ENCODE assay signal across 18 cellular contexts in genomic region chr12:106304797-106305196, GRCh38. TPM values are rescaled to one million over a fixed set of nuclear protein-coding genes. Genes with fewer than 3 reads are reported as not detected.
DNase-seq lines count a peak whose midpoint lies in the region; ATAC-seq and TF ChIP-seq lines count a peak whose summit lies in the region.
"Had no signal": no experiment of that assay in that cellular context is flagged by ENCODE, and none has a peak within 500 bp of the region (broad histone marks: within the 10 kb centered on the region; RNA-seq: fewer than 3 reads in every experiment).

No MANE protein-coding gene starts in this region.

- WGBS in lung, 2 donors = 92 to 93% methylated on average over 6 of the region's 6 CpGs

- H3K36me3 Mint-ChIP-seq in activated naive CD4-positive, alpha-beta T cell treated with anti-CD3 and anti-CD28 coated beads for 36 hours (ENCODE audit: low read depth) = no peaks in the 10 kb centered on the region
- peaks cover 2% of the 10 kb centered on the region for H3K36me3 Mint-ChIP-seq in activated naive CD8-positive, alpha-beta T cell treated with anti-CD3 and anti-CD28 coated beads for 36 hours

- CTCF ChIA-PET in activated naive CD4-positive, alpha-beta T cell treated with anti-CD3 and anti-CD28 coated beads for 36 hours (lab: Charles Lee) = interaction anchor here (0.7 to 2.0 kb wide), 3 partner anchors 11 to 58 kb away, joined by 3 to 7 read pairs (median 4); partner anchors contain the start of gene POLR3B

- H3K27me3 ChIP-seq in lung (ENCODE audit: control insufficient read depth, insufficient read depth) = no peaks in the 10 kb centered on the region

- intact Hi-C loops in activated naive CD4-positive, alpha-beta T cell treated with anti-CD3 and anti-CD28 coated beads for 36 hours (cut with micrococcal nuclease) = loop anchor here (5.0 to 10.0 kb wide), 6 partner anchors 443 to 1620 kb away; partner anchors contain the start of genes APPL2, C12orf75, TMEM263 and WASHC4

- no peaks in the 10 kb centered on the region for H3K27me3 Mint-ChIP-seq in activated naive CD4-positive, alpha-beta T cell treated with anti-CD3 and anti-CD28 coated beads for 36 hours (ENCODE audit: low read depth)
- no peaks in the 10 kb centered on the region for H3K27me3 Mint-ChIP-seq in activated naive CD8-positive, alpha-beta T cell treated with anti-CD3 and anti-CD28 coated beads for 36 hours
- H3K27me3 Mint-ChIP-seq in stimulated activated naive CD8-positive, alpha-beta T cell treated with anti-CD3 and anti-CD28 coated beads, Interleukin-15, amount 100 ng/mL, for 72 hours = no peaks in the 10 kb centered on the region
- H3K27me3 Mint-ChIP-seq: activated CD4-positive, alpha-beta T cell treated with anti-CD3 and anti-CD28 coated beads, Interleukin-2, amount 10 ng/mL, durations not matched to agents 7 days and 5 days had no signal

- no peaks in the 10 kb centered on the region for H3K9me3 ChIP-seq in lung (ENCODE audit: control insufficient read depth in 2 of 2, insufficient read depth in 1 of 2, low read length in 1 of 2)
- H3K9me3 ChIP-seq: thoracic aorta had no signal

- H3K27ac ChIP-seq in lung (ENCODE audit: low read depth in 1 of 2, low read length in 1 of 2) = peak overlapping the region; percentile 15 to 98

- no peak for DNase-seq in activated naive CD4-positive, alpha-beta T cell treated with anti-CD3 and anti-CD28 coated beads for 36 hours
- DNase-seq in activated naive CD4-positive, alpha-beta T cell (lab: John Stamatoyannopoulos, UW) = no peak
- no peak for DNase-seq in activated naive CD8-positive, alpha-beta T cell treated with anti-CD3 and anti-CD28 coated beads for 36 hours
- DNase-seq in lung (ENCODE audit: low spot score) (no peak), NCI-H2227 (lab: John Stamatoyannopoulos, UW; ENCODE audit: unreplicated experiment) (no peak)
- DNase-seq in stimulated activated naive CD8-positive, alpha-beta T cell treated with anti-CD3 and anti-CD28 coated beads, Interleukin-15, amount 100 ng/mL, for 72 hours = no peak
- DNase-seq: ACHN; activated CD4-positive, alpha-beta T cell treated with anti-CD3 and anti-CD28 coated beads, Interleukin-2, amount 10 ng/mL, durations not matched to agents 7 days and 5 days; activated effector memory CD4-positive, alpha-beta T cell treated with anti-CD3 and anti-CD28 coated beads, Interleukin-2, amount 50 U/mL, for 16 hours; DMS153; kidney; NCI-H2029 treated with DMSO at 0.1 percent for 48 hours; NCI-H748 treated with DMSO at 0.1 percent for 48 hours; small intestine had no signal

- H3K27ac Mint-ChIP-seq in activated naive CD4-positive, alpha-beta T cell treated with anti-CD3 and anti-CD28 coated beads for 36 hours = peak overlapping the region; percentile 99
- peak overlapping the region; percentile 88 for H3K27ac Mint-ChIP-seq in activated naive CD8-positive, alpha-beta T cell treated with anti-CD3 and anti-CD28 coated beads for 36 hours
- peak overlapping the region in 1 of 2 donors; percentile 28 for H3K27ac Mint-ChIP-seq in stimulated activated naive CD8-positive, alpha-beta T cell treated with anti-CD3 and anti-CD28 coated beads, Interleukin-15, amount 100 ng/mL, for 72 hours
- H3K27ac Mint-ChIP-seq: T-helper 2 cell treated with Interferon-gamma antibody and Interleukin-4, amounts not matched to agents 5 μg/mL and 100 μg/mL, for 36 hours had no signal

- H3K4me3 Mint-ChIP-seq in activated naive CD4-positive, alpha-beta T cell treated with anti-CD3 and anti-CD28 coated beads for 36 hours = no peak overlapping the region
- no peak overlapping the region for H3K4me3 Mint-ChIP-seq in activated naive CD8-positive, alpha-beta T cell treated with anti-CD3 and anti-CD28 coated beads for 36 hours
- peak overlapping the region; percentile 94 to 99 for H3K4me3 Mint-ChIP-seq in stimulated activated naive CD8-positive, alpha-beta T cell treated with anti-CD3 and anti-CD28 coated beads, Interleukin-15, amount 100 ng/mL, for 72 hours

- no peaks in the 10 kb centered on the region for H3K36me3 ChIP-seq in lung (ENCODE audit: control insufficient read depth in 2 of 2, insufficient read depth in 2 of 2, low read length in 2 of 2)
- H3K36me3 ChIP-seq: thoracic aorta had no signal

- no peaks in the 10 kb centered on the region for H3K9me3 Mint-ChIP-seq in activated naive CD4-positive, alpha-beta T cell treated with anti-CD3 and anti-CD28 coated beads for 36 hours
- H3K9me3 Mint-ChIP-seq in activated naive CD8-positive, alpha-beta T cell treated with anti-CD3 and anti-CD28 coated beads for 36 hours = no peaks in the 10 kb centered on the region
- no peaks in the 10 kb centered on the region for H3K9me3 Mint-ChIP-seq in stimulated activated naive CD8-positive, alpha-beta T cell treated with anti-CD3 and anti-CD28 coated beads, Interleukin-15, amount 100 ng/mL, for 72 hours
- H3K9me3 Mint-ChIP-seq: activated CD4-positive, alpha-beta T cell treated with anti-CD3 and anti-CD28 coated beads, Interleukin-2, amount 10 ng/mL, durations not matched to agents 7 days and 5 days; T-helper 2 cell treated with Interferon-gamma antibody and Interleukin-4, amounts not matched to agents 5 μg/mL and 100 μg/mL, for 36 hours had no signal

- no peak for TF ChIP-seq CTCF in lung (IDR thresholded peaks at IDR 0.05; ENCODE audit: control extremely low read depth, extremely low read depth)

- peaks cover 69% of the 10 kb centered on the region for H3K4me1 Mint-ChIP-seq in activated naive CD4-positive, alpha-beta T cell treated with anti-CD3 and anti-CD28 coated beads for 36 hours (ENCODE audit: low read depth)
- H3K4me1 Mint-ChIP-seq in activated naive CD8-positive, alpha-beta T cell treated with anti-CD3 and anti-CD28 coated beads for 36 hours = peaks cover 72% of the 10 kb centered on the region
- peaks cover 76% of the 10 kb centered on the region for H3K4me1 Mint-ChIP-seq in stimulated activated naive CD8-positive, alpha-beta T cell treated with anti-CD3 and anti-CD28 coated beads, Interleukin-15, amount 100 ng/mL, for 72 hours

- no peak for ATAC-seq in lung (ENCODE audit: insufficient read depth, low FRiP score)
- no peak for ATAC-seq in stimulated activated naive CD8-positive, alpha-beta T cell treated with anti-CD3 and anti-CD28 coated beads, Interleukin-15, amount 100 ng/mL, for 72 hours
- ATAC-seq in GM19351 (IDR thresholded peaks at IDR 0.05; ENCODE audit: unreplicated experiment) = no peak
- no peak for ATAC-seq in HG03025 (IDR thresholded peaks at IDR 0.05; ENCODE audit: low FRiP score, unreplicated experiment)

- peaks cover 5 to 34% of the 10 kb centered on the region in 2 donors for H3K4me1 ChIP-seq in lung (ENCODE audit: control insufficient read depth in 2 of 2, insufficient read depth in 2 of 2, low read length in 2 of 2)

- no peak overlapping the region for H3K4me3 ChIP-seq in lung

RNA-seq across cellular contexts. Expression of gene TCP11L2, which starts 2.3 kb away (rescaled TPM):
- 10 to 100 TPM in 1 of 2 experiments, 1 to 10 TPM in 1; 9.2 to 10.3 TPM for total RNA-seq in activated naive CD4-positive, alpha-beta T cell treated with anti-CD3 and anti-CD28 coated beads for 36 hours
- 1 to 10 TPM; 7.3 to 7.7 TPM for total RNA-seq in activated naive CD8-positive, alpha-beta T cell treated with anti-CD3 and anti-CD28 coated beads for 36 hours
- 10 to 100 TPM; 42.5 to 78.5 TPM for total RNA-seq in lung
- 1 to 10 TPM; 4.9 to 7.1 TPM for polyA plus RNA-seq in lung

RNA-seq across cellular contexts. Expression of gene POLR3B, which starts 52.8 kb away (rescaled TPM):
- 1 to 10 TPM; 6.4 to 6.8 TPM for total RNA-seq in activated naive CD4-positive, alpha-beta T cell treated with anti-CD3 and anti-CD28 coated beads for 36 hours
- total RNA-seq in activated naive CD8-positive, alpha-beta T cell treated with anti-CD3 and anti-CD28 coated beads for 36 hours = 10 to 100 TPM; 13.7 to 14.2 TPM
- 10 to 100 TPM; 11.4 to 13.5 TPM for total RNA-seq in lung
- polyA plus RNA-seq in lung = 1 to 10 TPM; 3.6 to 6.6 TPM

RNA-seq across cellular contexts. Expression of gene CKAP4, which starts 57.0 kb away (rescaled TPM):
- 10 to 100 TPM; 19.0 to 19.1 TPM for total RNA-seq in activated naive CD4-positive, alpha-beta T cell treated with anti-CD3 and anti-CD28 coated beads for 36 hours
- 10 to 100 TPM; 23.4 to 23.7 TPM for total RNA-seq in activated naive CD8-positive, alpha-beta T cell treated with anti-CD3 and anti-CD28 coated beads for 36 hours
- 10 to 100 TPM; 48.3 to 82.6 TPM for total RNA-seq in lung
- polyA plus RNA-seq in lung = 10 to 100 TPM; 15.3 to 82.1 TPM

Comparison
In these comparisons a context has a peak if more than half of its experiments do, and no peak if none do; other contexts are left out.
1. H3K4me3 Mint-ChIP-seq: peak in stimulated activated naive CD8-positive, alpha-beta T cell treated with anti-CD3 and anti-CD28 coated beads, Interleukin-15, amount 100 ng/mL, for 72 hours (2 of 2); none in activated naive CD4-positive, alpha-beta T cell treated with anti-CD3 and anti-CD28 coated beads for 36 hours (single experiment) and activated naive CD8-positive, alpha-beta T cell treated with anti-CD3 and anti-CD28 coated beads for 36 hours (single experiment).